Comparison of ENCODE assay signal across 26 cellular contexts in the genomic region with DNA sequence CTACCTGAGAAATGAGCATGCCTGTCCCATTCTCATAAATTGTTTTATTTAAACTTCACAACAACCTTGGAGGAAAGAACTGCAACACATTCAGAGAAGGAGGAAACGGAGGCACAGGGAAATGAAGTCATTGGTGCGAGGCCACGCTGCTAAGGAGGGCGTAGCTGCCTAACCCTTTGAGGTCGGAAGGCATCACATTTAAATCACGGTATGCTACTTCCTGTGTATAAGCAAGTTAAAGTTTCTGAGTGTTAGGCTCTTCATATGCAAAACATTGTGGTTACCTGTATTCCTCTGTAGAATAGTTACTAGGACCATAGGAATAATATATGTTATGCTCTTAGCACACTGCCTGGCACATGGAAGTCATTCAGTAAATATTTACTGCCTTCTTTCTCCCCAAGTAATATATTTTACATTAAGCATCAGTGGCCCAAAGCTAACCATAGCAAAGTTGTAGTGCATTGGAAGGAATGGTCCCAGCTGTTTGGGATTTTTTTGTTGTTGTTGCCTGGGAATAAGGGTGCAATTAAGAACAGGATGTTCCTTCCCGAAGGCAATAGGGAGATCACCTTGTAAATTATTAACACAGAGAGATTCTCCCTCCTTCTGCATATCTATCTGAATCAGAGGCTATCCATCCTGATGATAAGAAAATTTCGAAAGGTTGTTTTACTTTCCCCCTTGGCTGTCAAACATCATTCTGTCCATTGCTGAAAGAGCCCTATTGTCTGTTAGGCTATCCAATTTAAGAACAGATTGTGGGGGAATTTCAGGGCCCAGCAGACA.
DNase-seq lines count a peak whose midpoint lies in the region; ATAC-seq and TF ChIP-seq lines count a peak whose summit lies in the region.
"Had no signal": no experiment of that assay in that cellular context is flagged by ENCODE, and none has a peak within 500 bp of the region (broad histone marks: within the 10 kb centered on the region; RNA-seq: fewer than 3 reads in every experiment).

No MANE protein-coding gene starts in this region.

- no peaks in the 10 kb centered on the region for H3K27me3 ChIP-seq in WERI-Rb-1 (ENCODE audit: insufficient read depth, low read depth, severe bottlenecking)
- H3K27me3 ChIP-seq: brain microvascular endothelial cell, esophagus muscularis mucosa, spleen, thyroid gland had no signal

- H3K4me3 ChIP-seq in WERI-Rb-1 (ENCODE audit: low read depth, low read length): no peak overlapping the region
- H3K4me3 ChIP-seq: esophagus muscularis mucosa, spleen, thyroid gland had no signal

- DNase-seq in WTC11 (ENCODE audit: low spot score) (no peak), omental fat pad (ENCODE audit: low spot score) (no peak), type B pancreatic cell (ENCODE audit: extremely low spot score, unreplicated experiment) (no peak), globus pallidus (ENCODE audit: low spot score) (no peak), NCI-H2227 treated with DMSO at 0.1 percent for 48 hours (lab: John Stamatoyannopoulos, UW) (no peak), WERI-Rb-1 (no peak)
- DNase-seq: activated CD4-positive, alpha-beta memory T cell treated with anti-CD3 and anti-CD28 coated beads for 36 hours; activated CD4-positive, CD25-positive, alpha-beta regulatory T cell; activated gamma-delta T cell; activated T-cell treated with anti-CD3 and anti-CD28 coated beads for 4 hours; brain microvascular endothelial cell; effector CD8-positive, alpha-beta T cell; IMR-90; NCI-H1417 treated with DMSO at 0.1 percent for 48 hours; NCI-H2107; NCI-H524; spleen; stimulated activated CD4-positive, alpha-beta T cell treated with anti-CD3 and anti-CD28 coated beads, Interleukin-4, amount 100 ng/mL, for 24 hours; stimulated activated naive CD8-positive, alpha-beta T cell treated with anti-CD3 and anti-CD28 coated beads, Interleukin-15, Interleukin-2, amounts not matched to agents 100 U/mL and 50 U/mL, for 24 hours; T-helper 9 cell; thyroid gland had no signal

- no peaks in the 10 kb centered on the region for H3K36me3 ChIP-seq in WERI-Rb-1
- H3K36me3 ChIP-seq: brain microvascular endothelial cell, esophagus muscularis mucosa, spleen, thyroid gland had no signal

- H3K9me3 Mint-ChIP-seq in WTC11 (peaks cover 5% of the 10 kb centered on the region), type B pancreatic cell (peaks cover 4% of the 10 kb centered on the region)
- H3K9me3 Mint-ChIP-seq: activated CD4-positive, alpha-beta memory T cell treated with anti-CD3 and anti-CD28 coated beads for 36 hours had no signal

- ATAC-seq in GM19351 (IDR thresholded peaks at IDR 0.05; ENCODE audit: unreplicated experiment) (peak; percentile 85), HG02759 (IDR thresholded peaks at IDR 0.05; ENCODE audit: unreplicated experiment) (peak; percentile 59), WTC11 (peak; percentile 91), omental fat pad (ENCODE audit: low FRiP score) (peak; percentile 72)
- ATAC-seq: HCT116; stimulated activated naive CD8-positive, alpha-beta T cell treated with anti-CD3 and anti-CD28 coated beads, Interleukin-15, Interleukin-2, amounts not matched to agents 100 U/mL and 50 U/mL, for 24 hours had no signal

- H3K27me3 Mint-ChIP-seq in WTC11 (ENCODE audit: low read depth) (no peaks in the 10 kb centered on the region), type B pancreatic cell (peaks cover 4% of the 10 kb centered on the region)
- H3K27me3 Mint-ChIP-seq: activated CD4-positive, alpha-beta memory T cell treated with anti-CD3 and anti-CD28 coated beads for 36 hours; CD4-positive, CD25-positive, alpha-beta regulatory T cell had no signal

- CTCF ChIA-PET in WTC11 (lab: Charles Lee): no interaction called here

- H3K9me3 ChIP-seq in WERI-Rb-1 (ENCODE audit: severe bottlenecking): no peaks in the 10 kb centered on the region
- H3K9me3 ChIP-seq: esophagus muscularis mucosa, spleen, thyroid gland had no signal

- H3K4me1 Mint-ChIP-seq in WTC11 (peaks cover 56% of the 10 kb centered on the region), type B pancreatic cell (ENCODE audit: unreplicated experiment) (peaks cover 15% of the 10 kb centered on the region)

- H3K36me3 Mint-ChIP-seq in WTC11 (no peaks in the 10 kb centered on the region), type B pancreatic cell (no peaks in the 10 kb centered on the region)
- H3K36me3 Mint-ChIP-seq: activated CD4-positive, alpha-beta memory T cell treated with anti-CD3 and anti-CD28 coated beads for 36 hours; CD4-positive, CD25-positive, alpha-beta regulatory T cell had no signal

- H3K27ac ChIP-seq in WERI-Rb-1: no peak overlapping the region
- H3K27ac ChIP-seq: brain microvascular endothelial cell, esophagus muscularis mucosa, spleen, thyroid gland had no signal

- POLR2A ChIA-PET in WTC11 (lab: Charles Lee): no interaction called here

- peak overlapping the region; percentile 84 for H3K27ac Mint-ChIP-seq in WTC11
- H3K27ac Mint-ChIP-seq in type B pancreatic cell: no peak overlapping the region
- H3K27ac Mint-ChIP-seq: activated CD4-positive, alpha-beta memory T cell treated with anti-CD3 and anti-CD28 coated beads for 36 hours had no signal

- no peak overlapping the region for H3K4me3 Mint-ChIP-seq in WTC11
- no peak overlapping the region for H3K4me3 Mint-ChIP-seq in type B pancreatic cell
- H3K4me3 Mint-ChIP-seq: activated CD4-positive, alpha-beta memory T cell treated with anti-CD3 and anti-CD28 coated beads for 36 hours; CD4-positive, CD25-positive, alpha-beta regulatory T cell had no signal

- TF ChIP-seq CTCF in WTC11 (IDR thresholded peaks at IDR 0.05) (no peak), omental fat pad (IDR thresholded peaks at IDR 0.05) (no peak), type B pancreatic cell (conservative IDR thresholded peaks at IDR 0.05) (no peak), WERI-Rb-1 (IDR thresholded peaks at IDR 0.05; ENCODE audit: low read depth, low read length) (no peak)

TF ChIP-seq in WTC11, 78 proteins besides CTCF, POLR2A, EP300 and RAD21:
- TF ChIP-seq, protein P1, sequence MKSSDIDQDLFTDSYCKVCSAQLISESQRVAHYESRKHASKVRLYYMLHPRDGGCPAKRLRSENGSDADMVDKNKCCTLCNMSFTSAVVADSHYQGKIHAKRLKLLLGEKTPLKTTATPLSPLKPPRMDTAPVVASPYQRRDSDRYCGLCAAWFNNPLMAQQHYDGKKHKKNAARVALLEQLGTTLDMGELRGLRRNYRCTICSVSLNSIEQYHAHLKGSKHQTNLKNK (CRISPR knock-in tag; IDR thresholded peaks at IDR 0.05): no peak
- TF ChIP-seq ESRRA (CRISPR knock-in tag; IDR thresholded peaks at IDR 0.05; ENCODE audit: borderline replicate concordance) (no peak), GABPB1 (CRISPR knock-in tag; IDR thresholded peaks at IDR 0.05) (no peak)
- TF ChIP-seq, protein P2, sequence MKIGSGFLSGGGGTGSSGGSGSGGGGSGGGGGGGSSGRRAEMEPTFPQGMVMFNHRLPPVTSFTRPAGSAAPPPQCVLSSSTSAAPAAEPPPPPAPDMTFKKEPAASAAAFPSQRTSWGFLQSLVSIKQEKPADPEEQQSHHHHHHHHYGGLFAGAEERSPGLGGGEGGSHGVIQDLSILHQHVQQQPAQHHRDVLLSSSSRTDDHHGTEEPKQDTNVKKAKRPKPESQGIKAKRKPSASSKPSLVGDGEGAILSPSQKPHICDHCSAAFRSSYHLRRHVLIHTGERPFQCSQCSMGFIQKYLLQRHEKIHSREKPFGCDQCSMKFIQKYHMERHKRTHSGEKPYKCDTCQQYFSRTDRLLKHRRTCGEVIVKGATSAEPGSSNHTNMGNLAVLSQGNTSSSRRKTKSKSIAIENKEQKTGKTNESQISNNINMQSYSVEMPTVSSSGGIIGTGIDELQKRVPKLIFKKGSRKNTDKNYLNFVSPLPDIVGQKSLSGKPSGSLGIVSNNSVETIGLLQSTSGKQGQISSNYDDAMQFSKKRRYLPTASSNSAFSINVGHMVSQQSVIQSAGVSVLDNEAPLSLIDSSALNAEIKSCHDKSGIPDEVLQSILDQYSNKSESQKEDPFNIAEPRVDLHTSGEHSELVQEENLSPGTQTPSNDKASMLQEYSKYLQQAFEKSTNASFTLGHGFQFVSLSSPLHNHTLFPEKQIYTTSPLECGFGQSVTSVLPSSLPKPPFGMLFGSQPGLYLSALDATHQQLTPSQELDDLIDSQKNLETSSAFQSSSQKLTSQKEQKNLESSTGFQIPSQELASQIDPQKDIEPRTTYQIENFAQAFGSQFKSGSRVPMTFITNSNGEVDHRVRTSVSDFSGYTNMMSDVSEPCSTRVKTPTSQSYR (CRISPR knock-in tag; IDR thresholded peaks at IDR 0.05): no peak
TF ChIP-seq in WTC11: peak in this region for 0.
